ENCODE assay signal across 1 cellular context in the genomic region with DNA sequence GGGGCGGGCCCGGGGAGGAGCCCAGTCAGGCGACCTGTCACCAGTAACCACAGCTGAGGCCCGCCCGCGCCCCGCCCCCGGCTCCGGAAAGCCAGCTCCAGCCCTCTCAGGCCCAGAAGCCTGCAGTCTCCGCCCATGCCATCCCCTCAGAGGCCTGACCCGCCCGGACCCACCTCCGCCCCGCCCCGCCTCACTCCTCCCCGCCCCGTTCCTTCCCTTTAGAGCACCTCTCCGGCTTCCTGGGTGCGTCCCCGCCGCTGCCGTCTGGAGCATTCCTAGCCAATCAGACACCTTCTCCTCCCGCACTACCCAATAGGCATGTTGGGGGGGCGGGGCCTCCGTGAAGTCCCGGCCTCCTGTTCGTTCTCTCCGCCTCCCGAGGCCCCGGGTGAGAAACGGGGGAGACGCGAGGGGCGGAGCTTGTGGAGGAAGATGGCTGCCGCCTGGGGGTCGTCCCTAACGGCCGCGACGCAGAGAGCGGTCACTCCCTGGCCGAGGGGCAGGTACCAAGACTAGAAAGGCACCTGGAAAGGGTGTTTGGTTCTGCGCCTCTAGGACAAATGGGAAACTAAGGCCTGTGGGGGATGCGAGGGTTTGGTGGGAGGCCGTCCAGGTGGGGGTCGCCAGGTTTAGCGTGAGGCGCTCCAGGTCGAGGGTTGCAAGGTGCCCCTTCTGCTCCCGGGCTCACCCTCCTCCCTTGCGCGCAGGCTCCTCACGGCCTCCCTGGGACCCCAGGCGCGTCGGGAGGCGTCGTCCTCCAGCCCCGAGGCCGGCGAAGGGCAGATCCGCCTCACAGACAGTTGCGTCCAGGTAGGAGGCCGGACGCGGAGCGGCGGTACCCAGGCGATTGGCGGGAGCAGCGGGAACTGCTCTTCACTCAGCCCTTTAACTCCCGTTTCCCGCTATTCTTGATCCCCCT.
A peak's percentile ranks its signal among the peaks of the same experiment; 100 is the strongest.
TF ChIP-seq lines count a peak whose summit lies in the region.

A gene with protein sequence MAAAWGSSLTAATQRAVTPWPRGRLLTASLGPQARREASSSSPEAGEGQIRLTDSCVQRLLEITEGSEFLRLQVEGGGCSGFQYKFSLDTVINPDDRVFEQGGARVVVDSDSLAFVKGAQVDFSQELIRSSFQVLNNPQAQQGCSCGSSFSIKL (plus strand): TSS at position 423 of the 919 bp plus-strand sequence. CDS start 10 bp downstream, at position 433.

TF ChIP-seq in K562, 482 proteins besides CTCF, POLR2A, EP300 and RAD21 (continued from another document and continues in another):
- TF ChIP-seq, protein P1, sequence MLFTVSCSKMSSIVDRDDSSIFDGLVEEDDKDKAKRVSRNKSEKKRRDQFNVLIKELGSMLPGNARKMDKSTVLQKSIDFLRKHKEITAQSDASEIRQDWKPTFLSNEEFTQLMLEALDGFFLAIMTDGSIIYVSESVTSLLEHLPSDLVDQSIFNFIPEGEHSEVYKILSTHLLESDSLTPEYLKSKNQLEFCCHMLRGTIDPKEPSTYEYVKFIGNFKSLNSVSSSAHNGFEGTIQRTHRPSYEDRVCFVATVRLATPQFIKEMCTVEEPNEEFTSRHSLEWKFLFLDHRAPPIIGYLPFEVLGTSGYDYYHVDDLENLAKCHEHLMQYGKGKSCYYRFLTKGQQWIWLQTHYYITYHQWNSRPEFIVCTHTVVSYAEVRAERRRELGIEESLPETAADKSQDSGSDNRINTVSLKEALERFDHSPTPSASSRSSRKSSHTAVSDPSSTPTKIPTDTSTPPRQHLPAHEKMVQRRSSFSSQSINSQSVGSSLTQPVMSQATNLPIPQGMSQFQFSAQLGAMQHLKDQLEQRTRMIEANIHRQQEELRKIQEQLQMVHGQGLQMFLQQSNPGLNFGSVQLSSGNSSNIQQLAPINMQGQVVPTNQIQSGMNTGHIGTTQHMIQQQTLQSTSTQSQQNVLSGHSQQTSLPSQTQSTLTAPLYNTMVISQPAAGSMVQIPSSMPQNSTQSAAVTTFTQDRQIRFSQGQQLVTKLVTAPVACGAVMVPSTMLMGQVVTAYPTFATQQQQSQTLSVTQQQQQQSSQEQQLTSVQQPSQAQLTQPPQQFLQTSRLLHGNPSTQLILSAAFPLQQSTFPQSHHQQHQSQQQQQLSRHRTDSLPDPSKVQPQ (CRISPR knock-in tag; IDR thresholded peaks at IDR 0.05; ENCODE audit: borderline replicate concordance), result no peak
- TF ChIP-seq ASH1L (IDR thresholded peaks at IDR 0.05; ENCODE audit: borderline replicate concordance, low read depth, partially characterized antibody) (peak; percentile 81), IRF2 (CRISPR knock-in tag; IDR thresholded peaks at IDR 0.05) (no peak), NR1H2 (CRISPR knock-in tag; IDR thresholded peaks at IDR 0.05) (no peak), SIN3A (IDR thresholded peaks at IDR 0.05; ENCODE audit: borderline replicate concordance in 2 of 2, control insufficient read depth in 1 of 2, low read depth in 2 of 2, low read length in 2 of 2) (peak in 1 of 2 experiments; percentile 40; a peak in 2 of 4 replicates), ZBTB7A (IDR thresholded peaks at IDR 0.05; ENCODE audit: borderline replicate concordance, control insufficient read depth, low read depth, low read length) (peak; percentile 90), SUPT5H (IDR thresholded peaks at IDR 0.05) (peak; percentile 83), TCFL5 (CRISPR knock-in tag; conservative IDR thresholded peaks at IDR 0.05) (no peak), KDM5B (IDR thresholded peaks at IDR 0.05; ENCODE audit: insufficient replicate concordance, low read depth, low read length) (peak; percentile 79), L3MBTL2 (IDR thresholded peaks at IDR 0.05) (peak; percentile 42; the same call in 1 of the 2 replicates), CXXC5 (CRISPR knock-in tag; IDR thresholded peaks at IDR 0.05) (peak; percentile 47; the same call in 1 of the 2 replicates), KLF10 (CRISPR knock-in tag; IDR thresholded peaks at IDR 0.05) (no peak), ZNF121 (CRISPR knock-in tag; conservative IDR thresholded peaks at IDR 0.05) (no peak), NR4A1 (CRISPR knock-in tag; IDR thresholded peaks at IDR 0.05) (no peak), NR4A1 (tag; IDR thresholded peaks at IDR 0.05) (no peak), RBM25 (IDR thresholded peaks at IDR 0.05; ENCODE audit: low read depth, low read length, severe bottlenecking) (peak; percentile 60), HDAC1 (IDR thresholded peaks at IDR 0.05) (peak in 1 of 2 experiments; percentile 25; a peak in 1 of 4 replicates), PHF20 (IDR thresholded peaks at IDR 0.05; ENCODE audit: partially characterized antibody) (peak; percentile 65), CREM (IDR thresholded peaks at IDR 0.05; ENCODE audit: low read depth) (0 out of 2 replicates have a peak, but pooled peaks have one; percentile 26), HNRNPK (IDR thresholded peaks at IDR 0.05; ENCODE audit: low read depth, low read length, poor library complexity, severe bottlenecking) (no peak), RAD51 (IDR thresholded peaks at IDR 0.05; ENCODE audit: borderline replicate concordance, low read depth) (no peak), TAF7 (tag; IDR thresholded peaks at IDR 0.05) (peak; percentile 73), ZFX (CRISPR knock-in tag; IDR thresholded peaks at IDR 0.05) (peak; percentile 60; the same call in 1 of the 2 replicates), ZNF431 (CRISPR knock-in tag; IDR thresholded peaks at IDR 0.05) (no peak), JUNB (CRISPR knock-in tag; conservative IDR thresholded peaks at IDR 0.05) (no peak), PTBP1 (IDR thresholded peaks at IDR 0.05; ENCODE audit: low read depth, low read length) (no peak), RBBP5 (IDR thresholded peaks at IDR 0.05; ENCODE audit: borderline replicate concordance, insufficient read depth, low read length, poor library complexity, severe bottlenecking) (peak; percentile 70), NFYB (IDR thresholded peaks at IDR 0.05; ENCODE audit: extremely low read depth, insufficient read length) (peak; percentile 82), SETDB1 (IDR thresholded peaks at IDR 0.05; ENCODE audit: low read length) (no peak), EGR1 (conservative IDR thresholded peaks at IDR 0.05) (peak; percentile 44; the same call in 1 of the 2 replicates), YY1 (IDR thresholded peaks at IDR 0.05; ENCODE audit: borderline replicate concordance in 1 of 3, control insufficient read depth in 1 of 3, extremely low read depth in 1 of 3, insufficient read depth in 3 of 3, insufficient read length in 1 of 3, insufficient replicate concordance in 2 of 3, low read depth in 1 of 3, low read length in 2 of 3) (peak; percentile 63 to 94 (median 89)), MEIS2 (IDR thresholded peaks at IDR 0.05; ENCODE audit: partially characterized antibody) (peak; percentile 62), SMAD1 (IDR thresholded peaks at IDR 0.05; ENCODE audit: low read depth, low read length, partially characterized antibody) (no peak), MAZ (CRISPR knock-in tag; conservative IDR thresholded peaks at IDR 0.05 in 1 of 2, IDR thresholded peaks at IDR 0.05 in 1 of 2) (peak in 1 of 2 experiments; percentile 46; a peak in 1 of 4 replicates), CHD1 (IDR thresholded peaks at IDR 0.05; ENCODE audit: low read length) (peak; percentile 49), ZNF75A (CRISPR knock-in tag; IDR thresholded peaks at IDR 0.05) (no peak), RHOXF2B (CRISPR knock-in tag; conservative IDR thresholded peaks at IDR 0.05) (no peak), FOS (IDR thresholded peaks at IDR 0.05; ENCODE audit: extremely low read depth, insufficient read length) (peak; percentile 89)
- TF ChIP-seq, protein P2, sequence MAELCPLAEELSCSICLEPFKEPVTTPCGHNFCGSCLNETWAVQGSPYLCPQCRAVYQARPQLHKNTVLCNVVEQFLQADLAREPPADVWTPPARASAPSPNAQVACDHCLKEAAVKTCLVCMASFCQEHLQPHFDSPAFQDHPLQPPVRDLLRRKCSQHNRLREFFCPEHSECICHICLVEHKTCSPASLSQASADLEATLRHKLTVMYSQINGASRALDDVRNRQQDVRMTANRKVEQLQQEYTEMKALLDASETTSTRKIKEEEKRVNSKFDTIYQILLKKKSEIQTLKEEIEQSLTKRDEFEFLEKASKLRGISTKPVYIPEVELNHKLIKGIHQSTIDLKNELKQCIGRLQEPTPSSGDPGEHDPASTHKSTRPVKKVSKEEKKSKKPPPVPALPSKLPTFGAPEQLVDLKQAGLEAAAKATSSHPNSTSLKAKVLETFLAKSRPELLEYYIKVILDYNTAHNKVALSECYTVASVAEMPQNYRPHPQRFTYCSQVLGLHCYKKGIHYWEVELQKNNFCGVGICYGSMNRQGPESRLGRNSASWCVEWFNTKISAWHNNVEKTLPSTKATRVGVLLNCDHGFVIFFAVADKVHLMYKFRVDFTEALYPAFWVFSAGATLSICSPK (IDR thresholded peaks at IDR 0.05; ENCODE audit: borderline replicate concordance), result no peak
- TF ChIP-seq, protein P3, sequence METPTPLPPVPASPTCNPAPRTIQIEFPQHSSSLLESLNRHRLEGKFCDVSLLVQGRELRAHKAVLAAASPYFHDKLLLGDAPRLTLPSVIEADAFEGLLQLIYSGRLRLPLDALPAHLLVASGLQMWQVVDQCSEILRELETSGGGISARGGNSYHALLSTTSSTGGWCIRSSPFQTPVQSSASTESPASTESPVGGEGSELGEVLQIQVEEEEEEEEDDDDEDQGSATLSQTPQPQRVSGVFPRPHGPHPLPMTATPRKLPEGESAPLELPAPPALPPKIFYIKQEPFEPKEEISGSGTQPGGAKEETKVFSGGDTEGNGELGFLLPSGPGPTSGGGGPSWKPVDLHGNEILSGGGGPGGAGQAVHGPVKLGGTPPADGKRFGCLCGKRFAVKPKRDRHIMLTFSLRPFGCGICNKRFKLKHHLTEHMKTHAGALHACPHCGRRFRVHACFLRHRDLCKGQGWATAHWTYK (CRISPR knock-in tag; IDR thresholded peaks at IDR 0.05), result 0 out of 2 replicates have a peak, but pooled peaks have one; percentile 52
- TF ChIP-seq, protein P4, sequence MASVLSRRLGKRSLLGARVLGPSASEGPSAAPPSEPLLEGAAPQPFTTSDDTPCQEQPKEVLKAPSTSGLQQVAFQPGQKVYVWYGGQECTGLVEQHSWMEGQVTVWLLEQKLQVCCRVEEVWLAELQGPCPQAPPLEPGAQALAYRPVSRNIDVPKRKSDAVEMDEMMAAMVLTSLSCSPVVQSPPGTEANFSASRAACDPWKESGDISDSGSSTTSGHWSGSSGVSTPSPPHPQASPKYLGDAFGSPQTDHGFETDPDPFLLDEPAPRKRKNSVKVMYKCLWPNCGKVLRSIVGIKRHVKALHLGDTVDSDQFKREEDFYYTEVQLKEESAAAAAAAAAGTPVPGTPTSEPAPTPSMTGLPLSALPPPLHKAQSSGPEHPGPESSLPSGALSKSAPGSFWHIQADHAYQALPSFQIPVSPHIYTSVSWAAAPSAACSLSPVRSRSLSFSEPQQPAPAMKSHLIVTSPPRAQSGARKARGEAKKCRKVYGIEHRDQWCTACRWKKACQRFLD (CRISPR knock-in tag; IDR thresholded peaks at IDR 0.05), result no peak
- TF ChIP-seq, protein P5, sequence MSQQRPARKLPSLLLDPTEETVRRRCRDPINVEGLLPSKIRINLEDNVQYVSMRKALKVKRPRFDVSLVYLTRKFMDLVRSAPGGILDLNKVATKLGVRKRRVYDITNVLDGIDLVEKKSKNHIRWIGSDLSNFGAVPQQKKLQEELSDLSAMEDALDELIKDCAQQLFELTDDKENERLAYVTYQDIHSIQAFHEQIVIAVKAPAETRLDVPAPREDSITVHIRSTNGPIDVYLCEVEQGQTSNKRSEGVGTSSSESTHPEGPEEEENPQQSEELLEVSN (IDR thresholded peaks at IDR 0.05; ENCODE audit: borderline replicate concordance in 1 of 2, extremely low read depth in 1 of 2, insufficient read depth in 1 of 2, insufficient read length in 1 of 2, low read depth in 1 of 2, low read length in 1 of 2, poor library complexity in 1 of 2, severe bottlenecking in 1 of 2), result peak in 1 of 2 experiments; percentile 42
- TF ChIP-seq, protein P6, sequence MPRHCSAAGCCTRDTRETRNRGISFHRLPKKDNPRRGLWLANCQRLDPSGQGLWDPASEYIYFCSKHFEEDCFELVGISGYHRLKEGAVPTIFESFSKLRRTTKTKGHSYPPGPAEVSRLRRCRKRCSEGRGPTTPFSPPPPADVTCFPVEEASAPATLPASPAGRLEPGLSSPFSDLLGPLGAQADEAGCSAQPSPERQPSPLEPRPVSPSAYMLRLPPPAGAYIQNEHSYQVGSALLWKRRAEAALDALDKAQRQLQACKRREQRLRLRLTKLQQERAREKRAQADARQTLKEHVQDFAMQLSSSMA (CRISPR knock-in tag; IDR thresholded peaks at IDR 0.05), result no peak
- TF ChIP-seq, protein P7, sequence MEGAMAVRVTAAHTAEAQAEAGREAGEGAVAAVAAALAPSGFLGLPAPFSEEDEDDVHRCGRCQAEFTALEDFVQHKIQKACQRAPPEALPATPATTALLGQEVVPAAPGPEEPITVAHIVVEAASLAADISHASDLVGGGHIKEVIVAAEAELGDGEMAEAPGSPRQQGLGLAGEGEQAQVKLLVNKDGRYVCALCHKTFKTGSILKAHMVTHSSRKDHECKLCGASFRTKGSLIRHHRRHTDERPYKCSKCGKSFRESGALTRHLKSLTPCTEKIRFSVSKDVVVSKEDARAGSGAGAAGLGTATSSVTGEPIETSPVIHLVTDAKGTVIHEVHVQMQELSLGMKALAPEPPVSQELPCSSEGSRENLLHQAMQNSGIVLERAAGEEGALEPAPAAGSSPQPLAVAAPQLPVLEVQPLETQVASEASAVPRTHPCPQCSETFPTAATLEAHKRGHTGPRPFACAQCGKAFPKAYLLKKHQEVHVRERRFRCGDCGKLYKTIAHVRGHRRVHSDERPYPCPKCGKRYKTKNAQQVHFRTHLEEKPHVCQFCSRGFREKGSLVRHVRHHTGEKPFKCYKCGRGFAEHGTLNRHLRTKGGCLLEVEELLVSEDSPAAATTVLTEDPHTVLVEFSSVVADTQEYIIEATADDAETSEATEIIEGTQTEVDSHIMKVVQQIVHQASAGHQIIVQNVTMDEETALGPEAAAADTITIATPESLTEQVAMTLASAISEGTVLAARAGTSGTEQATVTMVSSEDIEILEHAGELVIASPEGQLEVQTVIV (CRISPR knock-in tag; IDR thresholded peaks at IDR 0.05; ENCODE audit: borderline replicate concordance), result no peak
- TF ChIP-seq, protein P8, sequence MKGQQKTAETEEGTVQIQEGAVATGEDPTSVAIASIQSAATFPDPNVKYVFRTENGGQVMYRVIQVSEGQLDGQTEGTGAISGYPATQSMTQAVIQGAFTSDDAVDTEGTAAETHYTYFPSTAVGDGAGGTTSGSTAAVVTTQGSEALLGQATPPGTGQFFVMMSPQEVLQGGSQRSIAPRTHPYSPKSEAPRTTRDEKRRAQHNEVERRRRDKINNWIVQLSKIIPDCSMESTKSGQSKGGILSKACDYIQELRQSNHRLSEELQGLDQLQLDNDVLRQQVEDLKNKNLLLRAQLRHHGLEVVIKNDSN (CRISPR knock-in tag; IDR thresholded peaks at IDR 0.05), result no peak
- TF ChIP-seq, protein P9, sequence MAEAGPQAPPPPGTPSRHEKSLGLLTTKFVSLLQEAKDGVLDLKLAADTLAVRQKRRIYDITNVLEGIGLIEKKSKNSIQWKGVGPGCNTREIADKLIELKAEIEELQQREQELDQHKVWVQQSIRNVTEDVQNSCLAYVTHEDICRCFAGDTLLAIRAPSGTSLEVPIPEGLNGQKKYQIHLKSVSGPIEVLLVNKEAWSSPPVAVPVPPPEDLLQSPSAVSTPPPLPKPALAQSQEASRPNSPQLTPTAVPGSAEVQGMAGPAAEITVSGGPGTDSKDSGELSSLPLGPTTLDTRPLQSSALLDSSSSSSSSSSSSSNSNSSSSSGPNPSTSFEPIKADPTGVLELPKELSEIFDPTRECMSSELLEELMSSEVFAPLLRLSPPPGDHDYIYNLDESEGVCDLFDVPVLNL (CRISPR knock-in tag; IDR thresholded peaks at IDR 0.05; ENCODE audit: low read depth), result no peak
